In the genomic region with DNA sequence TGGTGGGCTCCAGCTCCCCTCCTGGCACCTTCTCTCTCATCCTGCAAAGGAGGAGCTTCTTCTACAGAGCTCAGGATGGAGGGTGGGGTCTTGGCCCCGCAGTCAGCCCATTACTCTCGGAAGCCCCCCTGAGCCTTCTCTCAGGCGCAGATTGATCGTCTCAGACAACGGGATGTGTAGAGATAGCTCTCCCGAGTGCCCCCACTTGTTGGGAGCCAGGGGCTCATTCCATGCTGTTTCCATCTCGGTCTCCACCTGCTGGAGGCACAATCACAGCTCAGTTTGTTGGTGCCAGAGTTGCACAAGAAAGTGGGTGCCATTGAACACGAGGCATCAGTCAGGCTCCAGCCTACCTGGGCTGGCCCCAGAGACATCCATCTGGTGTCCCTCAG, we compare ENCODE assay signal across 16 cellular contexts. TPM values are rescaled to one million over a fixed set of nuclear protein-coding genes. Genes with fewer than 3 reads are reported as not detected.
DNase-seq lines count a peak whose midpoint lies in the region; ATAC-seq and TF ChIP-seq lines count a peak whose summit lies in the region.
"Had no signal": no experiment of that assay in that cellular context is flagged by ENCODE, and none has a peak within 500 bp of the region (broad histone marks: within the 10 kb centered on the region; RNA-seq: fewer than 3 reads in every experiment).

No MANE protein-coding gene starts in this region.

- peak overlapping the region; percentile 98 for H2AFZ ChIP-seq in osteoblast (ENCODE audit: low read length)

- TF ChIP-seq POLR2A in uterus (IDR thresholded peaks at IDR 0.05): no peak

- H3K27ac ChIP-seq in right cardiac atrium (ENCODE audit: low read length) (no peak overlapping the region), osteoblast (ENCODE audit: low read depth, low read length) (peak overlapping the region; percentile 85), uterus (peak overlapping the region; percentile 36 to 59), aorta (ENCODE audit: low read depth in 1 of 2, low read length in 2 of 2) (no peak overlapping the region)

- no peaks in the 10 kb centered on the region for H4K20me1 ChIP-seq in osteoblast (ENCODE audit: insufficient read depth, low read length)

- peak; percentile 9 for TF ChIP-seq CTCF in osteoblast (IDR thresholded peaks at IDR 0.05; ENCODE audit: extremely low read depth, low read depth, low read length)
- TF ChIP-seq CTCF in uterus (IDR thresholded peaks at IDR 0.05): no peak

- peak overlapping the region; percentile 86 for H3K4me2 ChIP-seq in osteoblast (ENCODE audit: insufficient read depth, low read length)

- H3K4me1 Mint-ChIP-seq in effector memory CD8-positive, alpha-beta T cell (ENCODE audit: low read depth in 2 of 2): peaks cover 0 to 6% of the 10 kb centered on the region in 2 donors

- no peak overlapping the region for H3K27ac Mint-ChIP-seq in effector memory CD8-positive, alpha-beta T cell

- peaks cover 5% of the 10 kb centered on the region for H3K36me3 Mint-ChIP-seq in effector memory CD8-positive, alpha-beta T cell (ENCODE audit: insufficient read depth)

- no peaks in the 10 kb centered on the region for H3K4me1 ChIP-seq in right cardiac atrium (ENCODE audit: control insufficient read depth, insufficient read depth, low read length)
- peaks cover 6% of the 10 kb centered on the region for H3K4me1 ChIP-seq in osteoblast (ENCODE audit: insufficient read depth, low read length)
- no peaks in the 10 kb centered on the region for H3K4me1 ChIP-seq in uterus
- no peaks in the 10 kb centered on the region for H3K4me1 ChIP-seq in aorta (ENCODE audit: control insufficient read depth in 1 of 2, insufficient read depth in 2 of 2, low read length in 2 of 2)
- H3K4me1 ChIP-seq: pancreas had no signal

- WGBS in right cardiac atrium: 46% methylated on average over 8 of the region's 8 CpGs
- 47% methylated on average over 8 of the region's 8 CpGs for WGBS in aorta, 2 donors

- no peaks in the 10 kb centered on the region for H3K27me3 ChIP-seq in right cardiac atrium (ENCODE audit: control insufficient read depth, insufficient read depth)
- H3K27me3 ChIP-seq in osteoblast (ENCODE audit: insufficient read depth, low read length): no peaks in the 10 kb centered on the region
- no peaks in the 10 kb centered on the region for H3K27me3 ChIP-seq in uterus
- no peaks in the 10 kb centered on the region for H3K27me3 ChIP-seq in aorta (ENCODE audit: control insufficient read depth in 1 of 2, insufficient read depth in 2 of 2, low read length in 1 of 2)
- H3K27me3 ChIP-seq: pancreas, transverse colon had no signal

- DNase-seq in right cardiac atrium: no peak
- DNase-seq in cardiac septum (ENCODE audit: low spot score): no peak
- DNase-seq in effector memory CD8-positive, alpha-beta T cell: no peak
- DNase-seq in osteoblast (ENCODE audit: insufficient read length, low spot score, missing footprints): peak; percentile 85
- no peak for DNase-seq in uterus
- no peak for DNase-seq in NOMO-1 treated with dmso at 0.1 percent for 144 hours (lab: John Stamatoyannopoulos, UW; ENCODE audit: unreplicated experiment)
- no peak for DNase-seq in aorta
- DNase-seq: activated CD4-positive, CD25-positive, alpha-beta regulatory T cell; central memory CD4-positive, alpha-beta T cell; kidney glomerular epithelial cell; NCI-H510A treated with DMSO at 0.1 percent for 48 hours; SIG-M5 had no signal

- H3K9me3 Mint-ChIP-seq in effector memory CD8-positive, alpha-beta T cell: peaks cover 13 to 15% of the 10 kb centered on the region in 2 donors

- no peak for ATAC-seq in right cardiac atrium
- no peak for ATAC-seq in effector memory CD8-positive, alpha-beta T cell (replicated peaks)
- no peak for ATAC-seq in HG03354 (IDR thresholded peaks at IDR 0.05; ENCODE audit: poor library complexity, severe bottlenecking, unreplicated experiment)
- no peak for ATAC-seq in aorta (ENCODE audit: low FRiP score)

- peaks cover 19 to 36% of the 10 kb centered on the region in 2 donors for H3K27me3 Mint-ChIP-seq in effector memory CD8-positive, alpha-beta T cell

- H3K79me2 ChIP-seq in osteoblast (ENCODE audit: insufficient read depth, low read length): no peaks in the 10 kb centered on the region

- peak overlapping the region; percentile 51 for H3K4me3 ChIP-seq in right cardiac atrium (ENCODE audit: low read length)
- peak overlapping the region; percentile 75 for H3K4me3 ChIP-seq in osteoblast (ENCODE audit: insufficient read depth, low read length)
- peak overlapping the region; percentile 26 to 35 for H3K4me3 ChIP-seq in uterus
- peak overlapping the region in 1 of 2 donors; percentile 15 for H3K4me3 ChIP-seq in aorta (ENCODE audit: low read length in 2 of 2)

- H3K36me3 ChIP-seq in osteoblast (ENCODE audit: insufficient read depth, low read length) (no peaks in the 10 kb centered on the region), uterus (no peaks in the 10 kb centered on the region), aorta (ENCODE audit: control insufficient read depth in 1 of 2, insufficient read depth in 2 of 2, low read length in 1 of 2) (no peaks in the 10 kb centered on the region)
- H3K36me3 ChIP-seq: pancreas, transverse colon had no signal

- H3K9me3 ChIP-seq in right cardiac atrium (ENCODE audit: control insufficient read depth, low read length): no peaks in the 10 kb centered on the region
- H3K9me3 ChIP-seq in osteoblast (ENCODE audit: low read depth, low read length): no peaks in the 10 kb centered on the region
- H3K9me3 ChIP-seq in uterus: no peaks in the 10 kb centered on the region
- no peaks in the 10 kb centered on the region for H3K9me3 ChIP-seq in aorta (ENCODE audit: control insufficient read depth, low read length)

- intact Hi-C loops in right cardiac atrium (cut with DNase I) (no loop called here), cardiac septum (cut with DNase I) (loop anchor here (5.0 kb wide), 1 partner anchor 108 kb away; the partner anchor contains the start of gene ZNF256), uterus (cut with DNase I; ENCODE audit: low total_unique reads) (no loop called here), aorta (cut with DNase I) (loop anchor here in 1 of 2 donors (5.0 kb wide), 1 partner anchor 42 kb away; the partner anchor contains the start of gene ZSCAN18)

- H3K4me3 Mint-ChIP-seq in effector memory CD8-positive, alpha-beta T cell: peak overlapping the region; percentile 25 to 40

RNA-seq across cellular contexts. Expression of gene ZNF135, which starts 3.6 kb away (rescaled TPM):
- 1 to 10 TPM; 2.8 to 5.1 (median 4.3) TPM for total RNA-seq in right cardiac atrium
- polyA plus RNA-seq in right cardiac atrium: 4.2 TPM
- 4.2 TPM for total RNA-seq in cardiac septum
- total RNA-seq in osteoblast: 6.5 and 8.3 TPM in 2 replicates
- 10 to 100 TPM in 3 of 4 donors, 1 to 10 TPM in 1; 6.2 to 18.6 (median 15.3) TPM for total RNA-seq in uterus
- total RNA-seq in aorta: 1 to 10 TPM; 3.4 to 6.6 TPM
- 10 to 100 TPM in 1 of 2 donors, 1 to 10 TPM in 1; 2.1 to 12.8 TPM for polyA plus RNA-seq in aorta
- total RNA-seq: HT-29 had no signal

RNA-seq across cellular contexts. Expression of gene ZSCAN1, which starts 21.7 kb away (rescaled TPM):
- total RNA-seq in right cardiac atrium (under 1 TPM in 1 of 4 donors, not detected in 3; 0.54 TPM), cardiac septum (not detected), osteoblast (0.36 TPM in 1 of 2 replicates, not detected in the other), uterus (not detected), aorta (not detected)
- polyA plus RNA-seq in right cardiac atrium (0.14 TPM), aorta (under 1 TPM in 1 of 2 donors, not detected in 1; 0.23 TPM)
- total RNA-seq: HT-29, transverse colon had no signal

RNA-seq across cellular contexts. Expression of gene ZSCAN18, which starts 42.6 kb away (rescaled TPM):
- total RNA-seq in right cardiac atrium: 10 to 100 TPM; 69.9 to 89.7 (median 86.4) TPM
- polyA plus RNA-seq in right cardiac atrium: 63.7 TPM
- total RNA-seq in cardiac septum: 71.7 TPM
- 49.8 and 60.4 TPM in 2 replicates for total RNA-seq in osteoblast
- 100 to 1,000 TPM in 3 of 4 donors, 10 to 100 TPM in 1; 51.5 to 138 (median 121) TPM for total RNA-seq in uterus
- total RNA-seq in aorta: 10 to 100 TPM; 58.6 to 62.7 TPM
- 100 to 1,000 TPM in 1 of 2 donors, 10 to 100 TPM in 1; 24.0 to 104 TPM for polyA plus RNA-seq in aorta
- total RNA-seq: HT-29 had no signal

RNA-seq across cellular contexts. Expression of gene ZNF606, which starts 52.9 kb away (rescaled TPM):
- 10 to 100 TPM; 11.8 to 16.8 (median 15.7) TPM for total RNA-seq in right cardiac atrium
- polyA plus RNA-seq in right cardiac atrium: 10.2 TPM
- 13.8 TPM for total RNA-seq in cardiac septum
- 16.3 and 17.4 TPM in 2 replicates for total RNA-seq in osteoblast
- 10 to 100 TPM in 3 of 4 donors, 1 to 10 TPM in 1; 5.6 to 61.7 (median 30.4) TPM for total RNA-seq in uterus
- 10 to 100 TPM in 1 of 2 donors, 1 to 10 TPM in 1; 9.9 to 21.0 TPM for total RNA-seq in aorta
- 10 to 100 TPM in 1 of 2 donors, 1 to 10 TPM in 1; 4.8 to 12.0 TPM for polyA plus RNA-seq in aorta
- total RNA-seq: HT-29 had no signal

Comparison
In these comparisons a context has a peak if more than half of its experiments do, and no peak if none do; other contexts are left out.
1. H3K27ac ChIP-seq: peak in osteoblast (single experiment) and uterus (2 of 2); none in right cardiac atrium (single experiment) and aorta (0 of 2).